In the genomic region with DNA sequence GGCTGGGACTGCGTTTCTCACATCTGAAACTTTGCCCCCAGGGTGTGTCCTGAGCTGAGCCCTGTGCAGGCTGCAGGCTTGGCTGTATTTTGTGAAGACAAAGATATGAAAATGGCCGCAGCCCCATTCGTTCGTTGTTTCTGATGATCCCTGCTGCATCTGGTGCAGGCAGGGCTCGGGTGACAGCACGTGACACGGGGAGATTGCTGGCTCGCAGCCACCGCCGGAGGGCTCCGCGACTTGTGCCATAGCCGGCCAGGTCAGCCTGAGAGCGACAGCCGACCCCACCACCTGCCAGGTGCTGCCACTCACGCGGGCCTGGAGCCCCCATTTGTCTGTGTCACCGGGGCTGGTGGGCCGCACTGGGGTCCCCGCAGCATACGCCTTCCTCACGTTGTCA, we compare ENCODE assay signal across 11 cellular contexts.
DNase-seq lines count a peak whose midpoint lies in the region; ATAC-seq, FAIRE-seq and TF ChIP-seq lines count a peak whose summit lies in the region.
"Had no signal": no experiment of that assay in that cellular context is flagged by ENCODE, and none has a peak within 500 bp of the region (broad histone marks: within the 10 kb centered on the region; RNA-seq: fewer than 3 reads in every experiment).

No MANE protein-coding gene starts in this region.

- CTCF ChIA-PET in activated CD8-positive, alpha-beta memory T cell treated with anti-CD3 and anti-CD28 coated beads, Interleukin-2, amount 10 ng/mL, durations not matched to agents 7 days and 5 days (lab: Charles Lee): no interaction called here

- DNase-seq in COR-L47 (lab: John Stamatoyannopoulos, UW): peak; percentile 59
- DNase-seq in NCI-H2081 (lab: John Stamatoyannopoulos, UW): peak; percentile 54 to 71
- DNase-seq in cerebellum (ENCODE audit: low spot score): peak; percentile 66
- peak in 4 of 6 donors; percentile 50 to 75 (median 62) for DNase-seq in pancreas
- no peak for DNase-seq in activated CD8-positive, alpha-beta memory T cell treated with anti-CD3 and anti-CD28 coated beads, Interleukin-2, amount 10 ng/mL, durations not matched to agents 7 days and 5 days
- DNase-seq in effector CD4-positive, alpha-beta T cell: no peak
- DNase-seq in KG1 (lab: John Stamatoyannopoulos, UW): no peak
- no peak for DNase-seq in HFFc6

- H3K36me3 ChIP-seq in pancreas: peaks cover 0 to 8% (median 0%) of the 10 kb centered on the region in 3 donors

- peak; percentile 39 to 58 (median 49) for ATAC-seq in pancreas
- ATAC-seq in activated CD8-positive, alpha-beta memory T cell treated with anti-CD3 and anti-CD28 coated beads, Interleukin-2, amount 10 ng/mL, durations not matched to agents 7 days and 5 days: no peak
- ATAC-seq: activated T-helper 17 cell treated with anti-CD3 and anti-CD28 coated beads, Interleukin-2, amount 50 U/mL, for 72 hours had no signal

- H3K27me3 Mint-ChIP-seq in activated CD8-positive, alpha-beta memory T cell treated with anti-CD3 and anti-CD28 coated beads, Interleukin-2, amount 10 ng/mL, durations not matched to agents 7 days and 5 days: peaks cover 13% of the 10 kb centered on the region
- peaks cover 4% of the 10 kb centered on the region for H3K27me3 Mint-ChIP-seq in HFFc6 (ENCODE audit: insufficient read depth)

- H3K9me3 ChIP-seq in pancreas: no peaks in the 10 kb centered on the region
- H3K9me3 ChIP-seq: gastroesophageal sphincter had no signal

- 15 to 18% methylated on average over 22 of the region's 22 CpGs for WGBS in pancreas, 2 donors

- intact Hi-C loops in pancreas (cut with DNase I): no loop called here

- peak overlapping the region in 2 of 4 donors; percentile 12 to 17 for H3K4me3 ChIP-seq in pancreas
- H3K4me3 ChIP-seq: BLaER1, gastroesophageal sphincter had no signal

- H3K36me3 Mint-ChIP-seq in activated CD8-positive, alpha-beta memory T cell treated with anti-CD3 and anti-CD28 coated beads, Interleukin-2, amount 10 ng/mL, durations not matched to agents 7 days and 5 days: no peaks in the 10 kb centered on the region
- peaks cover 14% of the 10 kb centered on the region for H3K36me3 Mint-ChIP-seq in HFFc6 (ENCODE audit: low read depth)

- TF ChIP-seq CTCF in pancreas (IDR thresholded peaks at IDR 0.05): no peak
- no peak for TF ChIP-seq CTCF in HFFc6 (IDR thresholded peaks at IDR 0.05)

- H3K27ac Mint-ChIP-seq in activated CD8-positive, alpha-beta memory T cell treated with anti-CD3 and anti-CD28 coated beads, Interleukin-2, amount 10 ng/mL, durations not matched to agents 7 days and 5 days: no peak overlapping the region
- no peak overlapping the region for H3K27ac Mint-ChIP-seq in HFFc6
- H3K27ac Mint-ChIP-seq: activated T-helper 17 cell treated with anti-CD3 and anti-CD28 coated beads, Interleukin-2, amount 50 U/mL, for 72 hours had no signal

- no peaks in the 10 kb centered on the region for H3K27me3 ChIP-seq in pancreas
- H3K27me3 ChIP-seq: BLaER1, gastroesophageal sphincter had no signal

- H3K4me1 ChIP-seq in pancreas: peaks cover 26 to 32% (median 30%) of the 10 kb centered on the region in 3 donors

- H3K4me3 Mint-ChIP-seq in activated CD8-positive, alpha-beta memory T cell treated with anti-CD3 and anti-CD28 coated beads, Interleukin-2, amount 10 ng/mL, durations not matched to agents 7 days and 5 days: no peak overlapping the region
- H3K4me3 Mint-ChIP-seq in HFFc6: no peak overlapping the region
- H3K4me3 Mint-ChIP-seq: activated T-helper 17 cell treated with anti-CD3 and anti-CD28 coated beads, Interleukin-2, amount 50 U/mL, for 72 hours had no signal

- FAIRE-seq in pancreas (lab: Jason Lieb, UNC): no peak

- H3K27ac ChIP-seq in pancreas: peak overlapping the region; percentile 33 to 69 (median 48)
- H3K27ac ChIP-seq: BLaER1 had no signal

- no peaks in the 10 kb centered on the region for H3K4me1 Mint-ChIP-seq in activated CD8-positive, alpha-beta memory T cell treated with anti-CD3 and anti-CD28 coated beads, Interleukin-2, amount 10 ng/mL, durations not matched to agents 7 days and 5 days
- peaks cover 31% of the 10 kb centered on the region for H3K4me1 Mint-ChIP-seq in HFFc6 (ENCODE audit: low read depth)
- H3K4me1 Mint-ChIP-seq: activated T-helper 17 cell treated with anti-CD3 and anti-CD28 coated beads, Interleukin-2, amount 50 U/mL, for 72 hours had no signal

- H3K9me3 Mint-ChIP-seq in activated CD8-positive, alpha-beta memory T cell treated with anti-CD3 and anti-CD28 coated beads, Interleukin-2, amount 10 ng/mL, durations not matched to agents 7 days and 5 days (ENCODE audit: low read depth): no peaks in the 10 kb centered on the region
- no peaks in the 10 kb centered on the region for H3K9me3 Mint-ChIP-seq in HFFc6
- H3K9me3 Mint-ChIP-seq: activated T-helper 17 cell treated with anti-CD3 and anti-CD28 coated beads, Interleukin-2, amount 50 U/mL, for 72 hours had no signal

Comparison
In these comparisons a context has a peak if more than half of its experiments do, and no peak if none do; other contexts are left out.
1. DNase-seq: peak in COR-L47 (single experiment), NCI-H2081 (2 of 2), cerebellum (single experiment) and pancreas (4 of 6); none in activated CD8-positive, alpha-beta memory T cell treated with anti-CD3 and anti-CD28 coated beads, Interleukin-2, amount 10 ng/mL, durations not matched to agents 7 days and 5 days (single experiment), effector CD4-positive, alpha-beta T cell (single experiment), KG1 (single experiment) and HFFc6 (single experiment).